ENCODE assay signal across 12 cellular contexts in the genomic region with DNA sequence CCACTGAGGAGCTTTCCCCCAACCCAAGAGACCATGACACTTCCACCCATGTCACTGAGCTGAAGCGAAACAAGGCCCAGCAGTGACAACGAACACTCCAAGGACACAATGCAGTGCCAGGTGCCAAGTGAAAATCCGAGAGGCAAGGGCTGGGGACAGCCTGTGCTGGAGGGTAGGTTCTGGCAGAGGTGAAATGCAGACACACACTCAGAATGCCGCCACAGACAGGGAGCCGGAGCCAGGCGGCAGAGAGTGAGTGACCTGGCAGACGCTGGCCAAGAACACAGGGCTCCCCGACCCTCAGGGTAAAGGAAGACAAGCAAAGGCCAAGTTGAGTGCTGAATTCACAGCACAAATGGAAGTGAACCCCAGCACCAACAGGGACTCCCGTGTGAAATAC.
DNase-seq lines count a peak whose midpoint lies in the region; ATAC-seq and TF ChIP-seq lines count a peak whose summit lies in the region.
"Had no signal": no experiment of that assay in that cellular context is flagged by ENCODE, and none has a peak within 500 bp of the region (broad histone marks: within the 10 kb centered on the region; RNA-seq: fewer than 3 reads in every experiment).

No MANE protein-coding gene starts in this region.

- WGBS in spleen, 5 donors: 72 to 78% (median 76%) methylated on average over 9 of the region's 9 CpGs

- no peak overlapping the region for H3K27ac ChIP-seq in CD8-positive, alpha-beta T cell (ENCODE audit: low read depth, low read length)
- H3K27ac ChIP-seq in right atrium auricular region (peak overlapping the region; percentile 94 to 96), spleen (peak overlapping the region; percentile 31 to 98 (median 78))

- no peak overlapping the region for H3K4me3 ChIP-seq in CD8-positive, alpha-beta T cell (ENCODE audit: low read depth, low read length)
- H3K4me3 ChIP-seq in right atrium auricular region: no peak overlapping the region
- no peak overlapping the region for H3K4me3 ChIP-seq in spleen

- no peaks in the 10 kb centered on the region for H3K27me3 ChIP-seq in CD8-positive, alpha-beta T cell (ENCODE audit: insufficient read depth, low read length)
- no peaks in the 10 kb centered on the region for H3K27me3 ChIP-seq in right atrium auricular region
- no peaks in the 10 kb centered on the region for H3K27me3 ChIP-seq in spleen (replicated peaks in 1 of 7)

- H3K27me3 Mint-ChIP-seq in CD8-positive, alpha-beta T cell (ENCODE audit: low read depth): no peaks in the 10 kb centered on the region
- H3K27me3 Mint-ChIP-seq in activated T-helper 2 cell treated with anti-CD3 and anti-CD28 coated beads, Interferon-gamma antibody, Interleukin-2, Interleukin-4, amounts not matched to agents 10 μg/mL and 5 μg/mL and 100 μg/mL, durations not matched to agents 14 hours and 24 hours and 36 hours (ENCODE audit: low read depth): no peaks in the 10 kb centered on the region

- no peak overlapping the region for H3K4me3 Mint-ChIP-seq in CD8-positive, alpha-beta T cell
- no peak overlapping the region for H3K4me3 Mint-ChIP-seq in activated T-helper 2 cell treated with anti-CD3 and anti-CD28 coated beads, Interferon-gamma antibody, Interleukin-2, Interleukin-4, amounts not matched to agents 10 μg/mL and 5 μg/mL and 100 μg/mL, durations not matched to agents 14 hours and 24 hours and 36 hours (ENCODE audit: low read depth)

- no peaks in the 10 kb centered on the region for H3K36me3 ChIP-seq in CD8-positive, alpha-beta T cell (ENCODE audit: insufficient read depth, low read length)
- H3K36me3 ChIP-seq in right atrium auricular region (no peaks in the 10 kb centered on the region), spleen (peaks cover 0 to 13% (median 0%) of the 10 kb centered on the region in 6 donors)

- POLR2A ChIA-PET in CD8-positive, alpha-beta T cell (lab: Charles Lee): interaction anchor here (0.8 kb wide), 1 partner anchor 38 kb away, joined by 3 read pairs; no protein-coding TSS in a partner anchor

- H3K9me3 ChIP-seq in CD8-positive, alpha-beta T cell (ENCODE audit: low read length): no peaks in the 10 kb centered on the region
- no peaks in the 10 kb centered on the region for H3K9me3 ChIP-seq in right atrium auricular region
- no peaks in the 10 kb centered on the region for H3K9me3 ChIP-seq in spleen

- H3K27ac Mint-ChIP-seq in CD8-positive, alpha-beta T cell: peak overlapping the region; percentile 96
- H3K27ac Mint-ChIP-seq in activated T-helper 2 cell treated with anti-CD3 and anti-CD28 coated beads, Interferon-gamma antibody, Interleukin-2, Interleukin-4, amounts not matched to agents 10 μg/mL and 5 μg/mL and 100 μg/mL, durations not matched to agents 14 hours and 24 hours and 36 hours: peak overlapping the region; percentile 96

- no peak for DNase-seq in CD8-positive, alpha-beta T cell
- DNase-seq in activated T-helper 2 cell treated with anti-CD3 and anti-CD28 coated beads, Interferon-gamma antibody, Interleukin-2, Interleukin-4, amounts not matched to agents 10 μg/mL and 5 μg/mL and 100 μg/mL, durations not matched to agents 14 hours and 24 hours and 36 hours (ENCODE audit: low spot score): no peak
- no peak for DNase-seq in right atrium auricular region (ENCODE audit: low spot score)
- no peak for DNase-seq in spleen
- no peak for DNase-seq in GM19238 (ENCODE audit: insufficient read length, low spot score)
- no peak for DNase-seq in NK-92 treated with Interleukin-12 subunit alpha and Interleukin-12 subunit beta, amount 100 ng/mL, for 24 hours (lab: John Stamatoyannopoulos, UW)
- DNase-seq: activated T-cell treated with anti-CD3 and anti-CD28 coated beads for 4 hours; NCI-H345; stimulated activated CD4-positive, alpha-beta T cell treated with anti-CD3 and anti-CD28 coated beads, Interleukin-15, amount 100 ng/mL, for 24 hours; stimulated activated CD8-positive, alpha-beta memory T cell treated with anti-CD3 and anti-CD28 coated beads, Interleukin-4, amount 100 ng/mL, for 48 hours had no signal

- CTCF ChIA-PET in CD8-positive, alpha-beta T cell (lab: Charles Lee): interaction anchor here (3.1 to 17.5 kb wide), 3 partner anchors 40 to 132 kb away, joined by 25 to 321 read pairs (median 70); no protein-coding TSS in a partner anchor

- no peak for TF ChIP-seq CTCF in CD8-positive, alpha-beta T cell (IDR thresholded peaks at IDR 0.05)
- TF ChIP-seq CTCF in right atrium auricular region (IDR thresholded peaks at IDR 0.05): no peak
- TF ChIP-seq CTCF in spleen (IDR thresholded peaks at IDR 0.05 in 8 of 11, conservative IDR thresholded peaks at IDR 0.05 in 3 of 11): no peak

- peaks cover 77% of the 10 kb centered on the region for H3K4me1 ChIP-seq in CD8-positive, alpha-beta T cell (ENCODE audit: insufficient read depth, low read length)
- H3K4me1 ChIP-seq in right atrium auricular region (peaks cover 0 to 97% of the 10 kb centered on the region in 2 donors), spleen (peaks cover 72 to 100% (median 92%) of the 10 kb centered on the region in 6 donors)

- no peak for TF ChIP-seq POLR2A in spleen (IDR thresholded peaks at IDR 0.05)

- H3K4me1 Mint-ChIP-seq in CD8-positive, alpha-beta T cell (ENCODE audit: low read depth): peaks cover 94% of the 10 kb centered on the region
- peaks cover 81% of the 10 kb centered on the region for H3K4me1 Mint-ChIP-seq in activated T-helper 2 cell treated with anti-CD3 and anti-CD28 coated beads, Interferon-gamma antibody, Interleukin-2, Interleukin-4, amounts not matched to agents 10 μg/mL and 5 μg/mL and 100 μg/mL, durations not matched to agents 14 hours and 24 hours and 36 hours (ENCODE audit: low read depth)

- intact Hi-C loops in CD8-positive, alpha-beta T cell (cut with DNase I, micrococcal nuclease): no loop called here
- intact Hi-C loops in activated T-helper 2 cell treated with anti-CD3 and anti-CD28 coated beads, Interferon-gamma antibody, Interleukin-2, Interleukin-4, amounts not matched to agents 10 μg/mL and 5 μg/mL and 100 μg/mL, durations not matched to agents 14 hours and 24 hours and 36 hours (cut with micrococcal nuclease): no loop called here
- intact Hi-C loops in spleen (cut with DNase I; ENCODE audit: low total_unique reads): loop anchor here (5.0 kb wide), 1 partner anchor 132 kb away; no protein-coding TSS in a partner anchor

- no peak for ATAC-seq in CD8-positive, alpha-beta T cell
- ATAC-seq in HG03520 (IDR thresholded peaks at IDR 0.05; ENCODE audit: unreplicated experiment) (no peak), HG03378 (IDR thresholded peaks at IDR 0.05; ENCODE audit: unreplicated experiment) (no peak)

- H3K9me3 Mint-ChIP-seq in CD8-positive, alpha-beta T cell: no peaks in the 10 kb centered on the region
- H3K9me3 Mint-ChIP-seq in activated T-helper 2 cell treated with anti-CD3 and anti-CD28 coated beads, Interferon-gamma antibody, Interleukin-2, Interleukin-4, amounts not matched to agents 10 μg/mL and 5 μg/mL and 100 μg/mL, durations not matched to agents 14 hours and 24 hours and 36 hours: no peaks in the 10 kb centered on the region

- H3K36me3 Mint-ChIP-seq in CD8-positive, alpha-beta T cell: peaks cover 21% of the 10 kb centered on the region
- H3K36me3 Mint-ChIP-seq in activated T-helper 2 cell treated with anti-CD3 and anti-CD28 coated beads, Interferon-gamma antibody, Interleukin-2, Interleukin-4, amounts not matched to agents 10 μg/mL and 5 μg/mL and 100 μg/mL, durations not matched to agents 14 hours and 24 hours and 36 hours (ENCODE audit: low read depth): peaks cover 44% of the 10 kb centered on the region
